ENCODE assay signal across 9 cellular contexts in genomic region chr2:85744771-85745601, GRCh38. TPM values are rescaled to one million over a fixed set of nuclear protein-coding genes. Genes with fewer than 3 reads are reported as not detected.
DNase-seq lines count a peak whose midpoint lies in the region; ATAC-seq and TF ChIP-seq lines count a peak whose summit lies in the region.
"Had no signal": no experiment of that assay in that cellular context is flagged by ENCODE, and none has a peak within 500 bp of the region (broad histone marks: within the 10 kb centered on the region; RNA-seq: fewer than 3 reads in every experiment).

No MANE protein-coding gene starts in this region.

- peaks cover 0 to 10% (median 4%) of the 10 kb centered on the region in 5 experiments for H3K9me3 Mint-ChIP-seq in brain
- H3K9me3 Mint-ChIP-seq: activated naive CD8-positive, alpha-beta T cell treated with anti-CD3 and anti-CD28 coated beads, Interleukin-2, amount 10 ng/mL, durations not matched to agents 7 days and 5 days had no signal

- peaks cover 10% of the 10 kb centered on the region for H3K27me3 Mint-ChIP-seq in brain

- H3K4me3 ChIP-seq in stomach smooth muscle (ENCODE audit: low read length in 2 of 2): peak overlapping the region; percentile 34 to 47

- ATAC-seq in HG03175 (IDR thresholded peaks at IDR 0.05; ENCODE audit: unreplicated experiment): no peak

- peaks cover 76% of the 10 kb centered on the region for H3K4me1 ChIP-seq in stomach smooth muscle (ENCODE audit: control insufficient read depth, insufficient read depth, low read length)

- peak overlapping the region in 1 of 2 donors; percentile 51 for H3K9ac ChIP-seq in stomach smooth muscle (ENCODE audit: low read length in 2 of 2)

- peaks cover 88% of the 10 kb centered on the region for H3K4me1 Mint-ChIP-seq in brain

- peak overlapping the region in 3 of 5 experiments; percentile 7 to 69 (median 50) for H3K4me3 Mint-ChIP-seq in brain
- H3K4me3 Mint-ChIP-seq: activated naive CD8-positive, alpha-beta T cell treated with anti-CD3 and anti-CD28 coated beads, Interleukin-2, amount 10 ng/mL, durations not matched to agents 7 days and 5 days had no signal

- no peak for TF ChIP-seq CTCF in brain (conservative IDR thresholded peaks at IDR 0.05)

- peak overlapping the region; percentile 19 to 91 (median 73) for H3K27ac Mint-ChIP-seq in brain
- H3K27ac Mint-ChIP-seq: activated naive CD8-positive, alpha-beta T cell treated with anti-CD3 and anti-CD28 coated beads, Interleukin-2, amount 10 ng/mL, durations not matched to agents 7 days and 5 days had no signal

- DNase-seq in HCEC 1CT: peak; percentile 23
- peak; percentile 38 for DNase-seq in kidney tubule cell (ENCODE audit: low spot score)
- no peak for DNase-seq in HPDE6-E6E7 (ENCODE audit: extremely low spot score)
- DNase-seq in cortex of kidney (lab: John Stamatoyannopoulos, UW): no peak
- DNase-seq in activated gamma-delta T cell (lab: John Stamatoyannopoulos, UW): no peak
- DNase-seq: activated naive CD8-positive, alpha-beta T cell treated with anti-CD3 and anti-CD28 coated beads, Interleukin-2, amount 10 ng/mL, durations not matched to agents 7 days and 5 days had no signal

- H3K27ac ChIP-seq in stomach smooth muscle (ENCODE audit: low read length): peak overlapping the region; percentile 93

- no peaks in the 10 kb centered on the region for H3K9me3 ChIP-seq in stomach smooth muscle (ENCODE audit: control insufficient read depth in 2 of 2, low read length in 2 of 2)

- H3K36me3 ChIP-seq in stomach smooth muscle (ENCODE audit: control insufficient read depth in 2 of 2, insufficient read depth in 2 of 2, low read length in 2 of 2): no peaks in the 10 kb centered on the region

- H3K27me3 ChIP-seq in stomach smooth muscle (ENCODE audit: control insufficient read depth in 1 of 2, insufficient read depth in 2 of 2, low read length in 2 of 2): no peaks in the 10 kb centered on the region

- no peaks in the 10 kb centered on the region for H3K36me3 Mint-ChIP-seq in brain
- H3K36me3 Mint-ChIP-seq: activated naive CD8-positive, alpha-beta T cell treated with anti-CD3 and anti-CD28 coated beads, Interleukin-2, amount 10 ng/mL, durations not matched to agents 7 days and 5 days had no signal

RNA-seq across cellular contexts. Expression of gene ATOH8, which starts 8.8 kb away (rescaled TPM):
- polyA plus RNA-seq in brain (ENCODE audit: insufficient read depth, low read depth, low replicate concordance): 15.8 TPM

RNA-seq across cellular contexts. Expression of gene GNLY, which starts 50.8 kb away (rescaled TPM):
- polyA plus RNA-seq in brain (ENCODE audit: insufficient read depth, low read depth, low replicate concordance): 4.5 TPM

Comparison
In these comparisons a context has a peak if more than half of its experiments do, and no peak if none do; other contexts are left out.
1. DNase-seq: peak in HCEC 1CT (single experiment) and kidney tubule cell (single experiment); none in HPDE6-E6E7 (single experiment), cortex of kidney (single experiment) and activated gamma-delta T cell (single experiment).